1 cellular context compared by ENCODE assay signal in genomic region chr19:49593233-49594113, GRCh38.
TF ChIP-seq lines count a peak whose summit lies in the region.

No MANE protein-coding gene starts in this region.

TF ChIP-seq in K562, 482 proteins besides CTCF, POLR2A, EP300 and RAD21 (continued from another document and continues in another):
- TF ChIP-seq ELF4 (CRISPR knock-in tag; IDR thresholded peaks at IDR 0.05) (peak; percentile 77), SRSF9 (IDR thresholded peaks at IDR 0.05; ENCODE audit: borderline replicate concordance, low read depth, low read length) (no peak), ZKSCAN3 (CRISPR knock-in tag; IDR thresholded peaks at IDR 0.05) (no peak), STAT5A (IDR thresholded peaks at IDR 0.05; ENCODE audit: borderline replicate concordance, low read length) (no peak), SUPT5H (IDR thresholded peaks at IDR 0.05) (0 out of 2 replicates have a peak, but pooled peaks have one; percentile 34), HMG20A (CRISPR knock-in tag; conservative IDR thresholded peaks at IDR 0.05) (no peak), ZNF766 (CRISPR knock-in tag; conservative IDR thresholded peaks at IDR 0.05) (no peak), CCAR2 (IDR thresholded peaks at IDR 0.05; ENCODE audit: low read depth, low read length) (no peak), ZNF311 (CRISPR knock-in tag; IDR thresholded peaks at IDR 0.05) (no peak), MBD2 (IDR thresholded peaks at IDR 0.05; ENCODE audit: borderline replicate concordance, low read depth) (peak; percentile 95), TBL1XR1 (IDR thresholded peaks at IDR 0.05; ENCODE audit: low read length in 2 of 2) (no peak), FOSL1 (tag; conservative IDR thresholded peaks at IDR 0.05) (no peak), NCOA6 (IDR thresholded peaks at IDR 0.05) (no peak), ZBTB49 (CRISPR knock-in tag; IDR thresholded peaks at IDR 0.05; ENCODE audit: borderline replicate concordance) (no peak), NCOR1 (IDR thresholded peaks at IDR 0.05) (peak; percentile 8; the same call in 1 of the 2 replicates), ZBTB2 (IDR thresholded peaks at IDR 0.05) (peak; percentile 62; the same call in 1 of the 2 replicates), NFATC3 (IDR thresholded peaks at IDR 0.05) (0 out of 2 replicates have a peak, but pooled peaks have one; percentile 28), SREBF1 (IDR thresholded peaks at IDR 0.05; ENCODE audit: borderline replicate concordance, low read depth, low read length) (no peak), ZNF324 (CRISPR knock-in tag; IDR thresholded peaks at IDR 0.05) (no peak), HDAC2 (IDR thresholded peaks at IDR 0.05) (peak; percentile 59; the same call in 1 of the 2 replicates), ELF1 (tag; IDR thresholded peaks at IDR 0.05) (no peak), CBX5 (IDR thresholded peaks at IDR 0.05; ENCODE audit: borderline replicate concordance, low read depth) (no peak), ZC3H4 (CRISPR knock-in tag; IDR thresholded peaks at IDR 0.05; ENCODE audit: borderline replicate concordance) (no peak), ZBTB5 (IDR thresholded peaks at IDR 0.05) (peak; percentile 24; the same call in 1 of the 2 replicates), SRSF3 (IDR thresholded peaks at IDR 0.05; ENCODE audit: insufficient read depth, low read length) (no peak), FIP1L1 (IDR thresholded peaks at IDR 0.05; ENCODE audit: low read depth, low read length, poor library complexity, severe bottlenecking) (no peak), ZZZ3 (IDR thresholded peaks at IDR 0.05) (no peak), BMI1 (IDR thresholded peaks at IDR 0.05; ENCODE audit: low read length) (no peak), ZNF512 (tag; IDR thresholded peaks at IDR 0.05) (peak; percentile 28; the same call in 1 of the 2 replicates), KLF16 (IDR thresholded peaks at IDR 0.05) (no peak), HDAC6 (IDR thresholded peaks at IDR 0.05; ENCODE audit: low read depth, low read length) (no peak), IRF2 (CRISPR knock-in tag; IDR thresholded peaks at IDR 0.05) (no peak), ZC3H11A (IDR thresholded peaks at IDR 0.05; ENCODE audit: low read depth, low read length) (no peak), MCM3 (IDR thresholded peaks at IDR 0.05) (no peak), ZNF24 (IDR thresholded peaks at IDR 0.05) (no peak), RFX1 (IDR thresholded peaks at IDR 0.05) (no peak), CBFB (CRISPR knock-in tag; IDR thresholded peaks at IDR 0.05) (no peak), FOXJ3 (CRISPR knock-in tag; IDR thresholded peaks at IDR 0.05) (no peak), HINFP (tag; conservative IDR thresholded peaks at IDR 0.05; ENCODE audit: low read depth) (no peak), ZNF589 (CRISPR knock-in tag; IDR thresholded peaks at IDR 0.05; ENCODE audit: low read depth) (no peak)
- TF ChIP-seq, protein P1, sequence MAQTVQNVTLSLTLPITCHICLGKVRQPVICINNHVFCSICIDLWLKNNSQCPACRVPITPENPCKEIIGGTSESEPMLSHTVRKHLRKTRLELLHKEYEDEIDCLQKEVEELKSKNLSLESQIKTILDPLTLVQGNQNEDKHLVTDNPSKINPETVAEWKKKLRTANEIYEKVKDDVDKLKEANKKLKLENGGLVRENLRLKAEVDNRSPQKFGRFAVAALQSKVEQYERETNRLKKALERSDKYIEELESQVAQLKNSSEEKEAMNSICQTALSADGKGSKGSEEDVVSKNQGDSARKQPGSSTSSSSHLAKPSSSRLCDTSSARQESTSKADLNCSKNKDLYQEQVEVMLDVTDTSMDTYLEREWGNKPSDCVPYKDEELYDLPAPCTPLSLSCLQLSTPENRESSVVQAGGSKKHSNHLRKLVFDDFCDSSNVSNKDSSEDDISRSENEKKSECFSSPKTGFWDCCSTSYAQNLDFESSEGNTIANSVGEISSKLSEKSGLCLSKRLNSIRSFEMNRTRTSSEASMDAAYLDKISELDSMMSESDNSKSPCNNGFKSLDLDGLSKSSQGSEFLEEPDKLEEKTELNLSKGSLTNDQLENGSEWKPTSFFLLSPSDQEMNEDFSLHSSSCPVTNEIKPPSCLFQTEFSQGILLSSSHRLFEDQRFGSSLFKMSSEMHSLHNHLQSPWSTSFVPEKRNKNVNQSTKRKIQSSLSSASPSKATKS (CRISPR knock-in tag; IDR thresholded peaks at IDR 0.05): no peak
- TF ChIP-seq, protein P2, sequence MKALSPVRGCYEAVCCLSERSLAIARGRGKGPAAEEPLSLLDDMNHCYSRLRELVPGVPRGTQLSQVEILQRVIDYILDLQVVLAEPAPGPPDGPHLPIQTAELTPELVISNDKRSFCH (CRISPR knock-in tag; IDR thresholded peaks at IDR 0.05): no peak
- TF ChIP-seq, protein P2 (tag; IDR thresholded peaks at IDR 0.05): no peak
- TF ChIP-seq, protein P3, sequence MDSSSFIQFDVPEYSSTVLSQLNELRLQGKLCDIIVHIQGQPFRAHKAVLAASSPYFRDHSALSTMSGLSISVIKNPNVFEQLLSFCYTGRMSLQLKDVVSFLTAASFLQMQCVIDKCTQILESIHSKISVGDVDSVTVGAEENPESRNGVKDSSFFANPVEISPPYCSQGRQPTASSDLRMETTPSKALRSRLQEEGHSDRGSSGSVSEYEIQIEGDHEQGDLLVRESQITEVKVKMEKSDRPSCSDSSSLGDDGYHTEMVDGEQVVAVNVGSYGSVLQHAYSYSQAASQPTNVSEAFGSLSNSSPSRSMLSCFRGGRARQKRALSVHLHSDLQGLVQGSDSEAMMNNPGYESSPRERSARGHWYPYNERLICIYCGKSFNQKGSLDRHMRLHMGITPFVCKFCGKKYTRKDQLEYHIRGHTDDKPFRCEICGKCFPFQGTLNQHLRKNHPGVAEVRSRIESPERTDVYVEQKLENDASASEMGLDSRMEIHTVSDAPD (CRISPR knock-in tag; IDR thresholded peaks at IDR 0.05): no peak
- TF ChIP-seq, protein P4, sequence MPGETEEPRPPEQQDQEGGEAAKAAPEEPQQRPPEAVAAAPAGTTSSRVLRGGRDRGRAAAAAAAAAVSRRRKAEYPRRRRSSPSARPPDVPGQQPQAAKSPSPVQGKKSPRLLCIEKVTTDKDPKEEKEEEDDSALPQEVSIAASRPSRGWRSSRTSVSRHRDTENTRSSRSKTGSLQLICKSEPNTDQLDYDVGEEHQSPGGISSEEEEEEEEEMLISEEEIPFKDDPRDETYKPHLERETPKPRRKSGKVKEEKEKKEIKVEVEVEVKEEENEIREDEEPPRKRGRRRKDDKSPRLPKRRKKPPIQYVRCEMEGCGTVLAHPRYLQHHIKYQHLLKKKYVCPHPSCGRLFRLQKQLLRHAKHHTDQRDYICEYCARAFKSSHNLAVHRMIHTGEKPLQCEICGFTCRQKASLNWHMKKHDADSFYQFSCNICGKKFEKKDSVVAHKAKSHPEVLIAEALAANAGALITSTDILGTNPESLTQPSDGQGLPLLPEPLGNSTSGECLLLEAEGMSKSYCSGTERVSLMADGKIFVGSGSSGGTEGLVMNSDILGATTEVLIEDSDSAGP (CRISPR knock-in tag; IDR thresholded peaks at IDR 0.05): no peak
- TF ChIP-seq, protein P5, sequence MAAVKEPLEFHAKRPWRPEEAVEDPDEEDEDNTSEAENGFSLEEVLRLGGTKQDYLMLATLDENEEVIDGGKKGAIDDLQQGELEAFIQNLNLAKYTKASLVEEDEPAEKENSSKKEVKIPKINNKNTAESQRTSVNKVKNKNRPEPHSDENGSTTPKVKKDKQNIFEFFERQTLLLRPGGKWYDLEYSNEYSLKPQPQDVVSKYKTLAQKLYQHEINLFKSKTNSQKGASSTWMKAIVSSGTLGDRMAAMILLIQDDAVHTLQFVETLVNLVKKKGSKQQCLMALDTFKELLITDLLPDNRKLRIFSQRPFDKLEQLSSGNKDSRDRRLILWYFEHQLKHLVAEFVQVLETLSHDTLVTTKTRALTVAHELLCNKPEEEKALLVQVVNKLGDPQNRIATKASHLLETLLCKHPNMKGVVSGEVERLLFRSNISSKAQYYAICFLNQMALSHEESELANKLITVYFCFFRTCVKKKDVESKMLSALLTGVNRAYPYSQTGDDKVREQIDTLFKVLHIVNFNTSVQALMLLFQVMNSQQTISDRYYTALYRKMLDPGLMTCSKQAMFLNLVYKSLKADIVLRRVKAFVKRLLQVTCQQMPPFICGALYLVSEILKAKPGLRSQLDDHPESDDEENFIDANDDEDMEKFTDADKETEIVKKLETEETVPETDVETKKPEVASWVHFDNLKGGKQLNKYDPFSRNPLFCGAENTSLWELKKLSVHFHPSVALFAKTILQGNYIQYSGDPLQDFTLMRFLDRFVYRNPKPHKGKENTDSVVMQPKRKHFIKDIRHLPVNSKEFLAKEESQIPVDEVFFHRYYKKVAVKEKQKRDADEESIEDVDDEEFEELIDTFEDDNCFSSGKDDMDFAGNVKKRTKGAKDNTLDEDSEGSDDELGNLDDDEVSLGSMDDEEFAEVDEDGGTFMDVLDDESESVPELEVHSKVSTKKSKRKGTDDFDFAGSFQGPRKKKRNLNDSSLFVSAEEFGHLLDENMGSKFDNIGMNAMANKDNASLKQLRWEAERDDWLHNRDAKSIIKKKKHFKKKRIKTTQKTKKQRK (IDR thresholded peaks at IDR 0.05; ENCODE audit: borderline replicate concordance, low read depth, low read length): no peak
- TF ChIP-seq, protein P6, sequence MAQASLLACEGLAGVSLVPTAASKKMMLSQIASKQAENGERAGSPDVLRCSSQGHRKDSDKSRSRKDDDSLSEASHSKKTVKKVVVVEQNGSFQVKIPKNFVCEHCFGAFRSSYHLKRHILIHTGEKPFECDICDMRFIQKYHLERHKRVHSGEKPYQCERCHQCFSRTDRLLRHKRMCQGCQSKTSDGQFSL (CRISPR knock-in tag; IDR thresholded peaks at IDR 0.05): no peak
- TF ChIP-seq, protein P6 (tag; IDR thresholded peaks at IDR 0.05): no peak
